13 cellular contexts compared by ENCODE assay signal in the genomic region with DNA sequence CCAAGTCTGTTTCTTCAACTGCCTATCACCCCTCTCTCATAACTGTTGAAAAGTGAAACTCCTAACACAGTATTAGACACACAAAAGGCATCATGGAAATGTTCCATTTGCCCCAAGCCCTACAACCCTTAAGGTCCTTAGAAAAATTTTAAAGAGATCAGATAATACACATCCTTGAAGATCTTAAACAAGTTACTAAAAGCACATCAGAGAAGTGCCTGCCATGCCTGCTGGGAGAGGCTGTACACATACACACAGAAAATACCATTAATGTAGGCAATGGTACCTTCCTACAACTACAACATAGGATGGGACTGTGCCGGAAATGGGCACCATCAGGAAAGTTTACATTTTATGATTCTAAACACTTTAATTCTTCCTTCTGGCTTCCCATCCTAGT. TPM values are rescaled to one million over a fixed set of nuclear protein-coding genes. Genes with fewer than 3 reads are reported as not detected.
DNase-seq lines count a peak whose midpoint lies in the region; ATAC-seq and TF ChIP-seq lines count a peak whose summit lies in the region.
"Had no signal": no experiment of that assay in that cellular context is flagged by ENCODE, and none has a peak within 500 bp of the region (broad histone marks: within the 10 kb centered on the region; RNA-seq: fewer than 3 reads in every experiment).

No MANE protein-coding gene starts in this region.

- 87% methylated on average over 1 of the region's 1 CpG for WGBS in mammary epithelial cell (ENCODE audit: low coverage, missing lambda C conversion rate)

- no peak for TF ChIP-seq CTCF in CD8-positive, alpha-beta T cell (IDR thresholded peaks at IDR 0.05)
- TF ChIP-seq CTCF in mammary epithelial cell (conservative IDR thresholded peaks at IDR 0.05 in 1 of 2, IDR thresholded peaks at IDR 0.05 in 1 of 2; ENCODE audit: extremely low read depth in 1 of 2, insufficient read depth in 1 of 2, low read depth in 1 of 2, low read length in 2 of 2): no peak
- TF ChIP-seq CTCF in neural cell (IDR thresholded peaks at IDR 0.05; ENCODE audit: poor library complexity, severe bottlenecking): no peak

- no peaks in the 10 kb centered on the region for H3K9me3 ChIP-seq in CD8-positive, alpha-beta T cell (ENCODE audit: low read length)
- H3K9me3 ChIP-seq in Karpas-422 (ENCODE audit: low read length) (no peaks in the 10 kb centered on the region), mammary epithelial cell (replicated peaks; ENCODE audit: insufficient read depth, low read length) (no peaks in the 10 kb centered on the region), neural cell (ENCODE audit: low read length) (no peaks in the 10 kb centered on the region)
- H3K9me3 ChIP-seq: thyroid gland had no signal

- H3K9ac ChIP-seq in Karpas-422 (ENCODE audit: low read length) (no peak overlapping the region), mammary epithelial cell (ENCODE audit: insufficient read depth, low read length) (no peak overlapping the region), neural cell (ENCODE audit: low read length) (no peak overlapping the region)

- TF ChIP-seq RAD21 in neural cell (conservative IDR thresholded peaks at IDR 0.05): no peak

- no peaks in the 10 kb centered on the region for H3K9me3 Mint-ChIP-seq in CD8-positive, alpha-beta T cell

- in situ Hi-C loops in mammary epithelial cell (cut with MboI; ENCODE audit: low sequenced_read_pairs in 2 of 2): no loop called here

- no peak for DNase-seq in CD8-positive, alpha-beta T cell
- DNase-seq in Karpas-422: no peak
- no peak for DNase-seq in mammary epithelial cell
- no peak for DNase-seq in activated naive CD4-positive, alpha-beta T cell treated with Interleukin-2 at 50 U/mL for 16 hours
- no peak for DNase-seq in T-helper 9 cell
- DNase-seq: activated CD8-positive, alpha-beta memory T cell treated with anti-CD3 and anti-CD28 coated beads, Interleukin-2, amount 10 ng/mL, durations not matched to agents 7 days and 5 days; amygdala; DMS53; foreskin melanocyte; RPMI8226; thyroid gland had no signal

- H3K9me2 ChIP-seq in Karpas-422 (replicated peaks; ENCODE audit: insufficient read depth, low read length) (no peaks in the 10 kb centered on the region), neural cell (ENCODE audit: insufficient read depth, low read length) (no peaks in the 10 kb centered on the region)

- H4K20me1 ChIP-seq in Karpas-422 (ENCODE audit: insufficient read depth, low read depth, low read length) (peaks cover 20% of the 10 kb centered on the region; the same call in 1 of the 2 replicates), mammary epithelial cell (ENCODE audit: insufficient read depth, low read length) (no peaks in the 10 kb centered on the region), neural cell (ENCODE audit: insufficient read depth) (no peaks in the 10 kb centered on the region)

- H3K27ac ChIP-seq in CD8-positive, alpha-beta T cell (ENCODE audit: low read depth, low read length): no peak overlapping the region
- no peak overlapping the region for H3K27ac ChIP-seq in Karpas-422 (ENCODE audit: low read length)
- peak overlapping the region; percentile 11 for H3K27ac ChIP-seq in mammary epithelial cell (ENCODE audit: insufficient read depth, low read depth, low read length)
- no peak overlapping the region for H3K27ac ChIP-seq in neural cell (ENCODE audit: low read length)
- H3K27ac ChIP-seq: thyroid gland had no signal

- BruUV-seq in mammary epithelial cell (replicated peaks; lab: Mats Ljungman, UMichigan): no TSS peak

- no peaks in the 10 kb centered on the region for H3K27me3 ChIP-seq in CD8-positive, alpha-beta T cell (ENCODE audit: insufficient read depth, low read length)
- H3K27me3 ChIP-seq in Karpas-422 (ENCODE audit: low read length) (no peaks in the 10 kb centered on the region), mammary epithelial cell (ENCODE audit: insufficient read depth, low read length) (no peaks in the 10 kb centered on the region), neural cell (ENCODE audit: insufficient read depth, low read depth, low read length) (no peaks in the 10 kb centered on the region)
- H3K27me3 ChIP-seq: thyroid gland had no signal

- peaks cover 11% of the 10 kb centered on the region for H3K36me3 Mint-ChIP-seq in CD8-positive, alpha-beta T cell

- ATAC-seq in CD8-positive, alpha-beta T cell: no peak
- ATAC-seq in GM18909 (IDR thresholded peaks at IDR 0.05; ENCODE audit: poor library complexity, unreplicated experiment): no peak
- ATAC-seq: activated CD8-positive, alpha-beta memory T cell treated with anti-CD3 and anti-CD28 coated beads, Interleukin-2, amount 10 ng/mL, durations not matched to agents 7 days and 5 days had no signal

- H2AFZ ChIP-seq in Karpas-422 (ENCODE audit: low read length) (no peak overlapping the region), mammary epithelial cell (ENCODE audit: low read depth, low read length) (no peak overlapping the region), neural cell (ENCODE audit: low read depth, low read length) (no peak overlapping the region)

- H3K4me2 ChIP-seq in Karpas-422 (ENCODE audit: low read depth, low read length, poor library complexity, severe bottlenecking): peak overlapping the region; percentile 91
- H3K4me2 ChIP-seq in mammary epithelial cell (ENCODE audit: insufficient read depth, low read depth, low read length): peak overlapping the region; percentile 95
- H3K4me2 ChIP-seq in neural cell (ENCODE audit: low read length): peak overlapping the region; percentile 18

- TF ChIP-seq EP300 in neural cell (conservative IDR thresholded peaks at IDR 0.05; ENCODE audit: poor library complexity, severe bottlenecking): no peak

- peaks cover 39% of the 10 kb centered on the region for H3K4me1 ChIP-seq in CD8-positive, alpha-beta T cell (ENCODE audit: insufficient read depth, low read length)
- H3K4me1 ChIP-seq in Karpas-422 (ENCODE audit: low read length) (peaks cover 53% of the 10 kb centered on the region), mammary epithelial cell (ENCODE audit: insufficient read depth, low read length) (peaks cover 10% of the 10 kb centered on the region)

- peaks cover 70% of the 10 kb centered on the region for H3K4me1 Mint-ChIP-seq in CD8-positive, alpha-beta T cell (ENCODE audit: low read depth)

- intact Hi-C loops in CD8-positive, alpha-beta T cell (cut with DNase I, micrococcal nuclease): loop anchor here (5.0 to 10.0 kb wide), 5 partner anchors 51 to 911 kb away; a partner anchor contains a TSS
- intact Hi-C loops in mammary epithelial cell (cut with micrococcal nuclease): loop anchor here (5.0 kb wide), 2 partner anchors 64 to 304 kb away; no protein-coding TSS in a partner anchor

- CTCF ChIA-PET in CD8-positive, alpha-beta T cell (lab: Charles Lee): interaction anchor here (2.5 kb wide), 1 partner anchor 25 kb away, joined by 8 read pairs; a partner anchor contains a TSS
- CTCF ChIA-PET in mammary epithelial cell (lab: Charles Lee; ENCODE audit: low non-redundant PET): no interaction called here

- peak overlapping the region; percentile 33 for H3K4me3 Mint-ChIP-seq in CD8-positive, alpha-beta T cell
- H3K4me3 Mint-ChIP-seq: activated CD8-positive, alpha-beta memory T cell treated with anti-CD3 and anti-CD28 coated beads, Interleukin-2, amount 10 ng/mL, durations not matched to agents 7 days and 5 days had no signal

- H3F3A ChIP-seq in neural cell (ENCODE audit: insufficient read depth, low read length, poor library complexity, severe bottlenecking): no peaks in the 10 kb centered on the region

- H3K27me3 Mint-ChIP-seq in CD8-positive, alpha-beta T cell (ENCODE audit: low read depth): no peaks in the 10 kb centered on the region
- H3K27me3 Mint-ChIP-seq: activated CD8-positive, alpha-beta memory T cell treated with anti-CD3 and anti-CD28 coated beads, Interleukin-2, amount 10 ng/mL, durations not matched to agents 7 days and 5 days had no signal

- peaks cover 84% of the 10 kb centered on the region for H3K79me2 ChIP-seq in Karpas-422 (ENCODE audit: low read length)
- peaks cover 83% of the 10 kb centered on the region for H3K79me2 ChIP-seq in mammary epithelial cell (ENCODE audit: insufficient read depth, low read length)
- H3K79me2 ChIP-seq in neural cell (replicated peaks; ENCODE audit: insufficient read depth, low read length): peaks cover 74% of the 10 kb centered on the region

- no peak overlapping the region for H3K27ac Mint-ChIP-seq in CD8-positive, alpha-beta T cell
- H3K27ac Mint-ChIP-seq: activated CD8-positive, alpha-beta memory T cell treated with anti-CD3 and anti-CD28 coated beads, Interleukin-2, amount 10 ng/mL, durations not matched to agents 7 days and 5 days had no signal

- H3K36me3 ChIP-seq in CD8-positive, alpha-beta T cell (ENCODE audit: insufficient read depth, low read length): no peaks in the 10 kb centered on the region
- no peaks in the 10 kb centered on the region for H3K36me3 ChIP-seq in Karpas-422 (ENCODE audit: insufficient read depth, low read length)
- H3K36me3 ChIP-seq in mammary epithelial cell (ENCODE audit: insufficient read depth, low read length): no peaks in the 10 kb centered on the region
- no peaks in the 10 kb centered on the region for H3K36me3 ChIP-seq in neural cell (ENCODE audit: insufficient read depth, low read length)
- H3K36me3 ChIP-seq: thyroid gland had no signal

- no peak overlapping the region for H3K4me3 ChIP-seq in CD8-positive, alpha-beta T cell (ENCODE audit: low read depth, low read length)
- H3K4me3 ChIP-seq in Karpas-422 (ENCODE audit: low read length): peak overlapping the region; percentile 9
- peak overlapping the region in 2 of 3 experiments; percentile 2 to 77 for H3K4me3 ChIP-seq in mammary epithelial cell (replicated peaks in 1 of 3; ENCODE audit: insufficient read depth in 1 of 3, low read depth in 2 of 3, low read length in 3 of 3)
- H3K4me3 ChIP-seq in neural cell (ENCODE audit: low read length): peak overlapping the region; percentile 90
- H3K4me3 ChIP-seq: thyroid gland had no signal

- dilution Hi-C loops in mammary epithelial cell (cut with HindIII; ENCODE audit: low sequenced_read_pairs): no loop called here

- POLR2A ChIA-PET in CD8-positive, alpha-beta T cell (lab: Charles Lee): interaction anchor here (1.3 to 1.5 kb wide), 2 partner anchors 12 to 25 kb away, joined by 4 to 5 read pairs; a partner anchor contains a TSS

TF ChIP-seq in neural cell, 6 proteins besides CTCF, POLR2A, EP300 and RAD21 (continues in another document):
- no peak for TF ChIP-seq EZH2 (IDR thresholded peaks at IDR 0.05; ENCODE audit: borderline replicate concordance, insufficient read depth, low read length, poor library complexity, severe bottlenecking)

RNA-seq across cellular contexts. Expression of a gene that starts 3.3 kb away (rescaled TPM):
- total RNA-seq in CD8-positive, alpha-beta T cell: 10 to 100 TPM; 64.2 to 67.8 TPM
- 122 and 130 TPM in 2 replicates for total RNA-seq in Karpas-422 (2014; rRNA removed; shearing (Covaris generic); ENCODE audit: low replicate concordance)
- 100 to 1,000 TPM; 108 to 163 TPM for total RNA-seq in mammary epithelial cell
- polyA plus RNA-seq in mammary epithelial cell (96.2 TPM), neural cell (48.2 and 66.3 TPM in 2 replicates)
- polyA minus RNA-seq in mammary epithelial cell (183 TPM), neural cell (103 and 138 TPM in 2 replicates)

RNA-seq across cellular contexts. Expression of a gene that starts 24.9 kb away (rescaled TPM):
- 1 to 10 TPM; 4.7 to 4.9 TPM for total RNA-seq in CD8-positive, alpha-beta T cell
- 10.9 and 11.4 TPM in 2 replicates for total RNA-seq in Karpas-422 (2014; rRNA removed; shearing (Covaris generic); ENCODE audit: low replicate concordance)
- total RNA-seq in mammary epithelial cell: 10 to 100 TPM; 17.5 to 30.7 TPM
- 7.4 TPM for polyA plus RNA-seq in mammary epithelial cell
- 14.4 TPM for polyA minus RNA-seq in mammary epithelial cell
- polyA plus RNA-seq in neural cell: 21.0 and 22.8 TPM in 2 replicates
- 48.9 and 58.9 TPM in 2 replicates for polyA minus RNA-seq in neural cell

Comparison
In these comparisons a context has a peak if more than half of its experiments do, and no peak if none do; other contexts are left out.
1. H3K4me2 ChIP-seq: peak in every context shown above with its lines; median percentile 95 in mammary epithelial cell; 91 in Karpas-422; 18 in neural cell.